ENCODE assay signal across 14 cellular contexts in genomic region chr1:43590389-43590788, GRCh38. TPM values are rescaled to one million over a fixed set of nuclear protein-coding genes. Genes with fewer than 3 reads are reported as not detected.
DNase-seq lines count a peak whose midpoint lies in the region; ATAC-seq and TF ChIP-seq lines count a peak whose summit lies in the region.
"Had no signal": no experiment of that assay in that cellular context is flagged by ENCODE, and none has a peak within 500 bp of the region (broad histone marks: within the 10 kb centered on the region; RNA-seq: fewer than 3 reads in every experiment).

No MANE protein-coding gene starts in this region.

- DNase-seq in NCI-H2171 treated with DMSO at 0.1 percent for 48 hours (lab: John Stamatoyannopoulos, UW) (peak; percentile 48), NCI-H2171 (lab: John Stamatoyannopoulos, UW) (no peak), NCI-H748 treated with DMSO at 0.1 percent for 48 hours (lab: John Stamatoyannopoulos, UW) (peak; percentile 50), epithelial cell of proximal tubule (ENCODE audit: low read depth) (no peak), progenitor cell of endocrine pancreas (ENCODE audit: low spot score, unreplicated experiment) (no peak), DMS114 treated with DMSO at 0.1 percent for 48 hours (lab: John Stamatoyannopoulos, UW; ENCODE audit: unreplicated experiment) (no peak), A172 (ENCODE audit: low spot score) (no peak)
- DNase-seq: activated CD4-positive, alpha-beta T cell treated with anti-CD3 and anti-CD28 coated beads for 48 hours; cortex of kidney; esophagus squamous epithelium; HCEC 1CT; ovary; T-helper 2 cell had no signal

- no peak overlapping the region for H3K4me3 Mint-ChIP-seq in progenitor cell of endocrine pancreas (ENCODE audit: low read depth)

- TF ChIP-seq CTCF in epithelial cell of proximal tubule (conservative IDR thresholded peaks at IDR 0.05; ENCODE audit: low read depth, low read length) (peak; percentile 46), progenitor cell of endocrine pancreas (IDR thresholded peaks at IDR 0.05; ENCODE audit: unreplicated experiment) (peak; percentile 72)

- peaks cover 3% of the 10 kb centered on the region for H3K4me1 Mint-ChIP-seq in progenitor cell of endocrine pancreas (ENCODE audit: low read depth)

- no peak for ATAC-seq in HG03135 (IDR thresholded peaks at IDR 0.05; ENCODE audit: unreplicated experiment)

- H3K4me3 ChIP-seq in epithelial cell of proximal tubule (ENCODE audit: low read depth, low read length) = no peak overlapping the region
- H3K4me3 ChIP-seq: esophagus squamous epithelium, ovary had no signal

- H3K36me3 Mint-ChIP-seq in progenitor cell of endocrine pancreas (ENCODE audit: insufficient read depth) = peaks cover 19% of the 10 kb centered on the region

- no peaks in the 10 kb centered on the region for H3K27me3 Mint-ChIP-seq in progenitor cell of endocrine pancreas

- H3K27ac Mint-ChIP-seq in progenitor cell of endocrine pancreas = peak overlapping the region; percentile 85

- H3K9me3 Mint-ChIP-seq in progenitor cell of endocrine pancreas (ENCODE audit: low read depth) = no peaks in the 10 kb centered on the region

RNA-seq across cellular contexts. Expression of gene KDM4A, which starts 59.6 kb away (rescaled TPM):
- total RNA-seq in epithelial cell of proximal tubule = 21.1 and 23.8 TPM in 2 replicates
- total RNA-seq in progenitor cell of endocrine pancreas = 110 TPM in 2 replicates
- 21.8 and 26.2 TPM in 2 replicates for total RNA-seq in A172 (2014; rRNA removed; shearing (Covaris generic))

RNA-seq across cellular contexts. Expression of gene PTPRF, which starts 59.7 kb away (rescaled TPM):
- total RNA-seq in epithelial cell of proximal tubule (138 and 155 TPM in 2 replicates), progenitor cell of endocrine pancreas (482 and 520 TPM in 2 replicates)
- 25.2 and 27.4 TPM in 2 replicates for total RNA-seq in A172 (2014; rRNA removed; shearing (Covaris generic))

Comparison
In these comparisons a context has a peak if more than half of its experiments do, and no peak if none do; other contexts are left out.
1. DNase-seq: peak in NCI-H2171 treated with DMSO at 0.1 percent for 48 hours (single experiment) and NCI-H748 treated with DMSO at 0.1 percent for 48 hours (single experiment); none in NCI-H2171 (single experiment), epithelial cell of proximal tubule (single experiment), progenitor cell of endocrine pancreas (single experiment), DMS114 treated with DMSO at 0.1 percent for 48 hours (single experiment) and A172 (single experiment).